ENCODE assay signal across 1 cellular context in the genomic region with DNA sequence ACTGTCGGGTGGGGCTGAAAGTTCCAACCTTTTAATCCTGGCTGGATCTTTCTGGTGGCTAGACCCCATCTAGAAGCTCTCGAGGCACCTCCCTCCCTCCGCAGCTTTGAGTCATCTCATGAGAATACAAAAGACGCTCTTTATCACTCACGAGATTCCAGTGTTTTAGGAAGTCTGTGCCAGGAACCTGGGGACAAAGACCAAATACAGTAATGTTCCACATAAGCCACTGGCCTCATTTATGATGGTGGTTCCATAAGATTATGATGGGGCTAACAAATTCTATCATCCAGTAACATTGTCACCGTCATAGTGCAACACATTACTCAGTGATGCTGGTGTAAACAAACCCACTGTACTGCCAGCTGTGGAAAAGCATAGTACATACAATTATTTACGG.
TF ChIP-seq lines count a peak whose summit lies in the region.

No MANE protein-coding gene starts in this region.

TF ChIP-seq in HCT116, 20 proteins besides CTCF, POLR2A, EP300 and RAD21 (continued from another document):
- TF ChIP-seq, protein P1, sequence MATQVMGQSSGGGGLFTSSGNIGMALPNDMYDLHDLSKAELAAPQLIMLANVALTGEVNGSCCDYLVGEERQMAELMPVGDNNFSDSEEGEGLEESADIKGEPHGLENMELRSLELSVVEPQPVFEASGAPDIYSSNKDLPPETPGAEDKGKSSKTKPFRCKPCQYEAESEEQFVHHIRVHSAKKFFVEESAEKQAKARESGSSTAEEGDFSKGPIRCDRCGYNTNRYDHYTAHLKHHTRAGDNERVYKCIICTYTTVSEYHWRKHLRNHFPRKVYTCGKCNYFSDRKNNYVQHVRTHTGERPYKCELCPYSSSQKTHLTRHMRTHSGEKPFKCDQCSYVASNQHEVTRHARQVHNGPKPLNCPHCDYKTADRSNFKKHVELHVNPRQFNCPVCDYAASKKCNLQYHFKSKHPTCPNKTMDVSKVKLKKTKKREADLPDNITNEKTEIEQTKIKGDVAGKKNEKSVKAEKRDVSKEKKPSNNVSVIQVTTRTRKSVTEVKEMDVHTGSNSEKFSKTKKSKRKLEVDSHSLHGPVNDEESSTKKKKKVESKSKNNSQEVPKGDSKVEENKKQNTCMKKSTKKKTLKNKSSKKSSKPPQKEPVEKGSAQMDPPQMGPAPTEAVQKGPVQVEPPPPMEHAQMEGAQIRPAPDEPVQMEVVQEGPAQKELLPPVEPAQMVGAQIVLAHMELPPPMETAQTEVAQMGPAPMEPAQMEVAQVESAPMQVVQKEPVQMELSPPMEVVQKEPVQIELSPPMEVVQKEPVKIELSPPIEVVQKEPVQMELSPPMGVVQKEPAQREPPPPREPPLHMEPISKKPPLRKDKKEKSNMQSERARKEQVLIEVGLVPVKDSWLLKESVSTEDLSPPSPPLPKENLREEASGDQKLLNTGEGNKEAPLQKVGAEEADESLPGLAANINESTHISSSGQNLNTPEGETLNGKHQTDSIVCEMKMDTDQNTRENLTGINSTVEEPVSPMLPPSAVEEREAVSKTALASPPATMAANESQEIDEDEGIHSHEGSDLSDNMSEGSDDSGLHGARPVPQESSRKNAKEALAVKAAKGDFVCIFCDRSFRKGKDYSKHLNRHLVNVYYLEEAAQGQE (IDR thresholded peaks at IDR 0.05; ENCODE audit: low read depth): no peak
- no peak for TF ChIP-seq MAX (IDR thresholded peaks at IDR 0.05)
